Comparison of ENCODE assay signal across 7 cellular contexts in genomic region chr3:179509701-179510100, GRCh38. TPM values are rescaled to one million over a fixed set of nuclear protein-coding genes. Genes with fewer than 3 reads are reported as not detected.
"Had no signal": no experiment of that assay in that cellular context is flagged by ENCODE, and none has a peak within 500 bp of the region (broad histone marks: within the 10 kb centered on the region; RNA-seq: fewer than 3 reads in every experiment).

No MANE protein-coding gene starts in this region.

- DNase-seq: GM23248, GOT3, H7, KBM-7 had no signal

- H3K27ac ChIP-seq: GM23248, KMS-11 had no signal

- H3K36me3 ChIP-seq: HAP-1 had no signal

- H3K9ac ChIP-seq: GM23248, KMS-11 had no signal

- H2AFZ ChIP-seq: GM23248 had no signal

- H3K4me2 ChIP-seq: KMS-11 had no signal

- H3K9me3 ChIP-seq: HAP-1 had no signal

- H3K4me1 ChIP-seq: HAP-1 had no signal

- H3K4me3 ChIP-seq: GM23248, HAP-1 had no signal

RNA-seq across cellular contexts. Expression of gene GNB4, which starts 58.4 kb away (rescaled TPM):
- total RNA-seq: HT-29 had no signal
